Comparison of ENCODE assay signal across 1 cellular context in genomic region chr9:127828262-127829031, GRCh38.
TF ChIP-seq lines count a peak whose summit lies in the region.

No MANE protein-coding gene starts in this region.

TF ChIP-seq in endothelial cell of umbilical vein, 7 proteins besides CTCF, POLR2A, EP300 and RAD21:
- TF ChIP-seq JUN (IDR thresholded peaks at IDR 0.05; ENCODE audit: borderline replicate concordance, insufficient read depth, insufficient read length, low read depth): no peak
- peak; percentile 89 for TF ChIP-seq POLR2AphosphoS5 (IDR thresholded peaks at IDR 0.05; ENCODE audit: insufficient read depth, low read depth, low read length)
